In the genomic region with DNA sequence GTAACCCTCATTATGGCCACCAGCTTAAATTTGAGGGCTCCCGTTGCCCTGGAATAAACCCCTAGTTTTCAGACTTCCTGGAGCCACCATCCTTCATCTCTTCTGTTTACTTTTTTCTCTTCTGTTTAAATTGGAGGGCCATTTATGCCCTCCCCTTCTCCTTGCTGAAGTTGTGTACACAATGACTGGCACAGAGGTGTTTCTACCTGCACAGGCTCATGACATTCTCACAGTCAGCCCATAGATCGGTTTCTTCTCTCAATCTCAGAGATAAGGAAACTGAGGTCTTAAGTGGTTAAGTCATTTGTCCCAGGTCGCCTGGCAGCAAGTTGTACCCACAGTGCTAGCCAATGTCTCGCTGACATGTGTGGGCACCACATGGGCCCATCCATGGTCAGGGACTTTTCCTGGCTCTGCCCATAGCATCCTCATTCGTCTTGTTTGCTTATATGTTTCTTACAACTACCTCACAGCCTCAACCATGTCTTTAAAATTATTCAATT, we compare ENCODE assay signal across 13 cellular contexts.
DNase-seq lines count a peak whose midpoint lies in the region; ATAC-seq and TF ChIP-seq lines count a peak whose summit lies in the region.
"Had no signal": no experiment of that assay in that cellular context is flagged by ENCODE, and none has a peak within 500 bp of the region (broad histone marks: within the 10 kb centered on the region; RNA-seq: fewer than 3 reads in every experiment).

No MANE protein-coding gene starts in this region.

- H3K4me1 ChIP-seq in mammary epithelial cell (ENCODE audit: insufficient read depth, low read length) = peaks cover 15% of the 10 kb centered on the region
- H3K4me1 ChIP-seq in lung (ENCODE audit: control insufficient read depth in 2 of 2, insufficient read depth in 2 of 2, low read length in 2 of 2) = peaks cover 0 to 10% of the 10 kb centered on the region in 2 donors

- ATAC-seq in lung (ENCODE audit: insufficient read depth, low FRiP score) = peak; percentile 65
- ATAC-seq in GM21360 (IDR thresholded peaks at IDR 0.05; ENCODE audit: unreplicated experiment) = no peak
- no peak for ATAC-seq in GM21367 (IDR thresholded peaks at IDR 0.05; ENCODE audit: unreplicated experiment)
- ATAC-seq: activated T-cell treated with anti-CD3 and anti-CD28 coated beads, Interleukin-2, amount 50 U/mL, for 72 hours had no signal

- TF ChIP-seq CTCF in mammary epithelial cell (conservative IDR thresholded peaks at IDR 0.05 in 1 of 2, IDR thresholded peaks at IDR 0.05 in 1 of 2; ENCODE audit: extremely low read depth in 1 of 2, insufficient read depth in 1 of 2, low read depth in 1 of 2, low read length in 2 of 2) (no peak), VCaP (conservative IDR thresholded peaks at IDR 0.05) (no peak), lung (IDR thresholded peaks at IDR 0.05; ENCODE audit: control extremely low read depth, extremely low read depth) (no peak)

- CTCF ChIA-PET in mammary epithelial cell (lab: Charles Lee; ENCODE audit: low non-redundant PET) = no interaction called here

- BruUV-seq in mammary epithelial cell (replicated peaks; lab: Mats Ljungman, UMichigan) = no TSS peak

- no peak overlapping the region for H3K9ac ChIP-seq in mammary epithelial cell (ENCODE audit: insufficient read depth, low read length)

- intact Hi-C loops in mammary epithelial cell (cut with micrococcal nuclease) = no loop called here

- H3K27me3 ChIP-seq in mammary epithelial cell (ENCODE audit: insufficient read depth, low read length) = no peaks in the 10 kb centered on the region
- H3K27me3 ChIP-seq in lung (ENCODE audit: control insufficient read depth, insufficient read depth) = no peaks in the 10 kb centered on the region

- H3K79me2 ChIP-seq in mammary epithelial cell (ENCODE audit: insufficient read depth, low read length) = no peaks in the 10 kb centered on the region

- in situ Hi-C loops in T47D (cut with HindIII; ENCODE audit: low pct_unique_long_range_greater_than_20kb, low sequenced_read_pairs) = no loop called here
- in situ Hi-C loops in mammary epithelial cell (cut with MboI; ENCODE audit: low sequenced_read_pairs in 2 of 2) = no loop called here

- dilution Hi-C loops in mammary epithelial cell (cut with HindIII; ENCODE audit: low sequenced_read_pairs) = no loop called here

- DNase-seq in T47D (ENCODE audit: low read depth in 1 of 2, low spot score in 1 of 2) (peak; percentile 26 to 59), mammary epithelial cell (no peak), lung (ENCODE audit: low spot score) (peak; percentile 74), ureter (ENCODE audit: low spot score) (peak; percentile 85), NCI-H524 (lab: John Stamatoyannopoulos, UW) (no peak)
- DNase-seq: activated CD4-positive, alpha-beta T cell treated with anti-CD3 and anti-CD28 coated beads, Interleukin-2, amount 50 U/mL, for 4 hours; activated T-cell treated with anti-CD3 and anti-CD28 coated beads, Interleukin-2, amount 50 U/mL, for 72 hours; NCI-H1436 treated with DMSO at 0.1 percent for 48 hours; SHP77; T-helper 9 cell had no signal

- H4K20me1 ChIP-seq in mammary epithelial cell (ENCODE audit: insufficient read depth, low read length) = no peaks in the 10 kb centered on the region

- H3K4me3 ChIP-seq in mammary epithelial cell (replicated peaks in 1 of 3; ENCODE audit: insufficient read depth in 1 of 3, low read depth in 2 of 3, low read length in 3 of 3) (no peak overlapping the region), lung (no peak overlapping the region)

- H3K27ac ChIP-seq in mammary epithelial cell (ENCODE audit: insufficient read depth, low read depth, low read length) (no peak overlapping the region), VCaP (peak overlapping the region; percentile 79), lung (ENCODE audit: low read depth in 1 of 2, low read length in 1 of 2) (peak overlapping the region in 1 of 2 donors; percentile 64)

- H3K9me3 ChIP-seq in mammary epithelial cell (replicated peaks; ENCODE audit: insufficient read depth, low read length) (no peaks in the 10 kb centered on the region), lung (ENCODE audit: control insufficient read depth in 2 of 2, insufficient read depth in 1 of 2, low read length in 1 of 2) (no peaks in the 10 kb centered on the region)

- no peak overlapping the region for H2AFZ ChIP-seq in mammary epithelial cell (ENCODE audit: low read depth, low read length)

- no peak overlapping the region for H3K4me2 ChIP-seq in mammary epithelial cell (ENCODE audit: insufficient read depth, low read depth, low read length)

- H3K36me3 ChIP-seq in mammary epithelial cell (ENCODE audit: insufficient read depth, low read length) (no peaks in the 10 kb centered on the region), lung (ENCODE audit: control insufficient read depth in 2 of 2, insufficient read depth in 2 of 2, low read length in 2 of 2) (no peaks in the 10 kb centered on the region)

- 100% methylated on average over 4 of the region's 5 CpGs for WGBS in mammary epithelial cell (ENCODE audit: low coverage, missing lambda C conversion rate)
- WGBS in lung, 2 donors = 57 to 78% methylated on average over 5 of the region's 5 CpGs

Comparison
In these comparisons a context has a peak if more than half of its experiments do, and no peak if none do; other contexts are left out.
1. DNase-seq: peak in T47D (2 of 2), lung (single experiment) and ureter (single experiment); none in mammary epithelial cell (single experiment) and NCI-H524 (0 of 2).